In the genomic region with DNA sequence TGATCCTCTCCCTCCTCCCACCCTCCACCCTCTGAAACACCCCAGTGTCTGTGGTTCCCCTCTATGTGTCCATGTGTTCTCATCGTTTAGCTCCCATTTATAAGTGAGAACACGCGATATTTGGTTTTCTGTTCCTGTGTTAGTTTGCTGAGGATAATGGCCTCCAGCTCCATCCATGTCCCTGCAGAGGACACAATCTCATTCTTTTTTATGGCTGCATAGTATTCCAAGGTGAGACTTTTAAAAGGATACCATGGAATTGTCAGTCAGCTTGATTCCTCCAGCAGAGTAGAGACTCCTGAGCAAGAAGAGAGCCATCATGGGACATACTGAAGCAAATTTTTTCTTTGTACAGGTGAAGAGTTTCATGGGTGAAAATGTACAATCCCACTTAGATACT, we compare ENCODE assay signal across 2 cellular contexts.
TF ChIP-seq lines count a peak whose summit lies in the region.

No MANE protein-coding gene starts in this region.

TF ChIP-seq in HEK293, 187 proteins besides CTCF, POLR2A, EP300 and RAD21:
- TF ChIP-seq ZNF146 (tag by site-specific recombination; IDR thresholded peaks at IDR 0.05) (peak; percentile 72; the same call in 1 of the 2 replicates), ZNF585B (tag by site-specific recombination; IDR thresholded peaks at IDR 0.05) (no peak)

TF ChIP-seq in K562, 482 proteins besides CTCF, POLR2A, EP300 and RAD21:
- TF ChIP-seq, protein P1, sequence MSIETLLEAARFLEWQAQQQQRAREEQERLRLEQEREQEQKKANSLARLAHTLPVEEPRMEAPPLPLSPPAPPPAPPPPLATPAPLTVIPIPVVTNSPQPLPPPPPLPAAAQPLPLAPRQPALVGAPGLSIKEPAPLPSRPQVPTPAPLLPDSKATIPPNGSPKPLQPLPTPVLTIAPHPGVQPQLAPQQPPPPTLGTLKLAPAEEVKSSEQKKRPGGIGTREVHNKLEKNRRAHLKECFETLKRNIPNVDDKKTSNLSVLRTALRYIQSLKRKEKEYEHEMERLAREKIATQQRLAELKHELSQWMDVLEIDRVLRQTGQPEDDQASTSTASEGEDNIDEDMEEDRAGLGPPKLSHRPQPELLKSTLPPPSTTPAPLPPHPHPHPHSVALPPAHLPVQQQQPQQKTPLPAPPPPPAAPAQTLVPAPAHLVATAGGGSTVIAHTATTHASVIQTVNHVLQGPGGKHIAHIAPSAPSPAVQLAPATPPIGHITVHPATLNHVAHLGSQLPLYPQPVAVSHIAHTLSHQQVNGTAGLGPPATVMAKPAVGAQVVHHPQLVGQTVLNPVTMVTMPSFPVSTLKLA (conservative IDR thresholded peaks at IDR 0.05), result no peak
- TF ChIP-seq ZNF146 (CRISPR knock-in tag; IDR thresholded peaks at IDR 0.05; ENCODE audit: unreplicated experiment), result peak; percentile 80
